Comparison of ENCODE assay signal across 1 cellular context in genomic region chr16:81888520-81889394, GRCh38.
TF ChIP-seq lines count a peak whose summit lies in the region.

No MANE protein-coding gene starts in this region.

TF ChIP-seq in HepG2, 621 proteins besides CTCF, POLR2A, EP300 and RAD21 (continued from another document and continues in another):
- peak; percentile 17; the same call in 1 of the 2 replicates for TF ChIP-seq SKIL (CRISPR knock-in tag; IDR thresholded peaks at IDR 0.05; ENCODE audit: borderline replicate concordance)
- TF ChIP-seq GABPB1 (CRISPR knock-in tag; IDR thresholded peaks at IDR 0.05): 0 out of 2 replicates have a peak, but pooled peaks have one; percentile 23
- TF ChIP-seq PITX1 (CRISPR knock-in tag; IDR thresholded peaks at IDR 0.05): peak; percentile 81
- 0 out of 2 replicates have a peak, but pooled peaks have one; percentile 35 for TF ChIP-seq IKZF5 (CRISPR knock-in tag; IDR thresholded peaks at IDR 0.05)
- peak; percentile 36; the same call in 1 of the 2 replicates for TF ChIP-seq ZNF644 (CRISPR knock-in tag; IDR thresholded peaks at IDR 0.05; ENCODE audit: low read depth)
- TF ChIP-seq NR2F2 (IDR thresholded peaks at IDR 0.05; ENCODE audit: borderline replicate concordance, low read depth): peak; percentile 52; the same call in 1 of the 2 replicates
- TF ChIP-seq ZNF775 (CRISPR knock-in tag; IDR thresholded peaks at IDR 0.05; ENCODE audit: borderline replicate concordance): peak; percentile 77; the same call in 1 of the 2 replicates
- peak; percentile 43; the same call in 1 of the 2 replicates for TF ChIP-seq ZBTB2 (CRISPR knock-in tag; IDR thresholded peaks at IDR 0.05; ENCODE audit: low read depth)
- no peak for TF ChIP-seq ZUFSP (CRISPR knock-in tag; IDR thresholded peaks at IDR 0.05; ENCODE audit: borderline replicate concordance)
- peak; percentile 48; the same call in 1 of the 2 replicates for TF ChIP-seq MIER3 (CRISPR knock-in tag; IDR thresholded peaks at IDR 0.05; ENCODE audit: borderline replicate concordance)
- TF ChIP-seq ZNF569 (CRISPR knock-in tag; IDR thresholded peaks at IDR 0.05; ENCODE audit: borderline replicate concordance): no peak
- TF ChIP-seq SOX6 (IDR thresholded peaks at IDR 0.05): no peak
- TF ChIP-seq SOX6 (CRISPR knock-in tag; IDR thresholded peaks at IDR 0.05): peak; percentile 89
- no peak for TF ChIP-seq BRF2 (CRISPR knock-in tag; IDR thresholded peaks at IDR 0.05)
- peak; percentile 45; the same call in 1 of the 2 replicates for TF ChIP-seq GLI4 (CRISPR knock-in tag; IDR thresholded peaks at IDR 0.05; ENCODE audit: borderline replicate concordance)
- TF ChIP-seq ZNF670 (CRISPR knock-in tag; IDR thresholded peaks at IDR 0.05; ENCODE audit: borderline replicate concordance): peak; percentile 65; the same call in 1 of the 2 replicates
- TF ChIP-seq FOXP1 (IDR thresholded peaks at IDR 0.05): no peak
- TF ChIP-seq FOXP1 (CRISPR knock-in tag; IDR thresholded peaks at IDR 0.05): peak; percentile 78
- TF ChIP-seq ZNF737 (CRISPR knock-in tag; IDR thresholded peaks at IDR 0.05; ENCODE audit: borderline replicate concordance): 0 out of 2 replicates have a peak, but pooled peaks have one; percentile 47
- TF ChIP-seq ZBTB43 (CRISPR knock-in tag; conservative IDR thresholded peaks at IDR 0.05): 0 out of 2 replicates have a peak, but pooled peaks have one; percentile 6
- TF ChIP-seq SMAD3 (CRISPR knock-in tag; IDR thresholded peaks at IDR 0.05): 0 out of 2 replicates have a peak, but pooled peaks have one; percentile 55
- no peak for TF ChIP-seq ZNF343 (CRISPR knock-in tag; IDR thresholded peaks at IDR 0.05)
- peak; percentile 29; the same call in 1 of the 2 replicates for TF ChIP-seq MAZ (IDR thresholded peaks at IDR 0.05; ENCODE audit: borderline replicate concordance, low read depth, low read length)
- no peak; the same call in 1 of the 2 replicates for TF ChIP-seq MAZ (CRISPR knock-in tag; IDR thresholded peaks at IDR 0.05; ENCODE audit: low read depth)
- TF ChIP-seq ZNF296 (CRISPR knock-in tag; conservative IDR thresholded peaks at IDR 0.05): no peak
- peak; percentile 67; the same call in 1 of the 2 replicates for TF ChIP-seq ZBTB20 (CRISPR knock-in tag; IDR thresholded peaks at IDR 0.05; ENCODE audit: borderline replicate concordance, low read depth)
- TF ChIP-seq GMEB1 (CRISPR knock-in tag; IDR thresholded peaks at IDR 0.05; ENCODE audit: borderline replicate concordance): peak; percentile 36; the same call in 1 of the 2 replicates
- TF ChIP-seq TMF1 (CRISPR knock-in tag; IDR thresholded peaks at IDR 0.05; ENCODE audit: low read depth): 0 out of 2 replicates have a peak, but pooled peaks have one; percentile 17
- TF ChIP-seq NCOA2 (CRISPR knock-in tag; IDR thresholded peaks at IDR 0.05): peak; percentile 26; the same call in 1 of the 2 replicates
- TF ChIP-seq NR2F1 (CRISPR knock-in tag; IDR thresholded peaks at IDR 0.05): peak in 1 of 2 experiments; percentile 63; a peak in 1 of 4 replicates
- TF ChIP-seq BATF2 (CRISPR knock-in tag; IDR thresholded peaks at IDR 0.05): peak; percentile 38; the same call in 1 of the 2 replicates
- TF ChIP-seq MEIS1 (CRISPR knock-in tag; IDR thresholded peaks at IDR 0.05; ENCODE audit: borderline replicate concordance): peak; percentile 73; the same call in 1 of the 2 replicates
- TF ChIP-seq MAFK (conservative IDR thresholded peaks at IDR 0.05 in 1 of 2, IDR thresholded peaks at IDR 0.05 in 1 of 2; ENCODE audit: low read length in 2 of 2): peak; percentile 57 to 73
- peak; percentile 93 for TF ChIP-seq RNF2 (conservative IDR thresholded peaks at IDR 0.05; ENCODE audit: low read depth)
- TF ChIP-seq ZNF251 (CRISPR knock-in tag; IDR thresholded peaks at IDR 0.05): 0 out of 2 replicates have a peak, but pooled peaks have one; percentile 56
- peak; percentile 83 for TF ChIP-seq PAXIP1 (CRISPR knock-in tag; conservative IDR thresholded peaks at IDR 0.05)
- TF ChIP-seq ZNF3 (CRISPR knock-in tag; IDR thresholded peaks at IDR 0.05): no peak
- peak; percentile 20; the same call in 1 of the 2 replicates for TF ChIP-seq GFI1 (CRISPR knock-in tag; IDR thresholded peaks at IDR 0.05; ENCODE audit: borderline replicate concordance)
- peak; percentile 80; the same call in 1 of the 2 replicates for TF ChIP-seq ZNF441 (CRISPR knock-in tag; IDR thresholded peaks at IDR 0.05; ENCODE audit: borderline replicate concordance)
- no peak for TF ChIP-seq DNMT3B (CRISPR knock-in tag; conservative IDR thresholded peaks at IDR 0.05)
- 0 out of 2 replicates have a peak, but pooled peaks have one; percentile 27 for TF ChIP-seq MYC (CRISPR knock-in tag; IDR thresholded peaks at IDR 0.05; ENCODE audit: borderline replicate concordance)
- TF ChIP-seq MAX (IDR thresholded peaks at IDR 0.05): peak; percentile 75
- no peak for TF ChIP-seq ZSCAN30 (CRISPR knock-in tag; IDR thresholded peaks at IDR 0.05)
- peak; percentile 71 for TF ChIP-seq PBX2 (CRISPR knock-in tag; IDR thresholded peaks at IDR 0.05)
- TF ChIP-seq ZNF101 (CRISPR knock-in tag; IDR thresholded peaks at IDR 0.05; ENCODE audit: borderline replicate concordance, low read depth): no peak
- peak; percentile 64; the same call in 1 of the 2 replicates for TF ChIP-seq CREB1 (IDR thresholded peaks at IDR 0.05)
- TF ChIP-seq CREB1 (CRISPR knock-in tag; IDR thresholded peaks at IDR 0.05): no peak
- peak; percentile 94 for TF ChIP-seq CEBPB (IDR thresholded peaks at IDR 0.05; ENCODE audit: borderline replicate concordance, low read depth, low read length)
- TF ChIP-seq ZNF792 (CRISPR knock-in tag; IDR thresholded peaks at IDR 0.05): no peak
